17 cellular contexts compared by ENCODE assay signal in the genomic region with DNA sequence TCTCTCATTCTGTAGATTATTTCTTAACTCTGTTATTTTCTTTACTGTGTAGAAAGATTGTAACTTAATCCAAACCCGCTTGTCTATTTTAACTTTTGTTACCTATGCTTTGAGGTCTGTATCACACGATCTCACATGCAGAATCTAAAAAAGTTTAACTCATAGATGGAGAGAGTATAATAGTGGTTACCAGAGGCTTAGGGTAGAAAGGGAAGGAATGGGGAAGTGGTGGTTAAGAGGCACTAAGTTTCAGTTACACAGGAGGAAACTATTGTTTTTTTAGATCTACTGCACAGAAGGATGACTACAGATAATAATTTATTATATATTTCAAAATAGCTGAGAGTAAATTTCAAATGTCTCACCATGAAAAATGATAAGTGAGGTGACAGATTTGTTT.
DNase-seq lines count a peak whose midpoint lies in the region; ATAC-seq and TF ChIP-seq lines count a peak whose summit lies in the region.
"Had no signal": no experiment of that assay in that cellular context is flagged by ENCODE, and none has a peak within 500 bp of the region (broad histone marks: within the 10 kb centered on the region; RNA-seq: fewer than 3 reads in every experiment).

No MANE protein-coding gene starts in this region.

- H3K36me3 Mint-ChIP-seq in activated naive CD4-positive, alpha-beta T cell treated with anti-CD3 and anti-CD28 coated beads, Interleukin-2, amount 10 ng/mL, durations not matched to agents 7 days and 5 days: no peaks in the 10 kb centered on the region

- CTCF ChIA-PET in activated naive CD4-positive, alpha-beta T cell treated with anti-CD3 and anti-CD28 coated beads, Interleukin-2, amount 10 ng/mL, durations not matched to agents 7 days and 5 days (lab: Charles Lee): interaction anchor here (1.5 kb wide), 1 partner anchor 428 kb away, joined by 4 read pairs; no protein-coding TSS in a partner anchor

- no peaks in the 10 kb centered on the region for H3K9me3 Mint-ChIP-seq in activated naive CD4-positive, alpha-beta T cell treated with anti-CD3 and anti-CD28 coated beads, Interleukin-2, amount 10 ng/mL, durations not matched to agents 7 days and 5 days

- TF ChIP-seq POLR2A in breast epithelium (IDR thresholded peaks at IDR 0.05): no peak

- H3K4me3 Mint-ChIP-seq in activated naive CD4-positive, alpha-beta T cell treated with anti-CD3 and anti-CD28 coated beads, Interleukin-2, amount 10 ng/mL, durations not matched to agents 7 days and 5 days: no peak overlapping the region

- H3K36me3 ChIP-seq in breast epithelium: peaks cover 7% of the 10 kb centered on the region
- H3K36me3 ChIP-seq: spleen had no signal

- TF ChIP-seq CTCF in GM13977 (IDR thresholded peaks at IDR 0.05; ENCODE audit: extremely low read depth, insufficient read depth, missing control alignments) (no peak), breast epithelium (IDR thresholded peaks at IDR 0.05) (no peak)

- DNase-seq in NOMO-1 treated with DMSO at 0.1 percent for 48 hours (lab: John Stamatoyannopoulos, UW; ENCODE audit: unreplicated experiment): peak; percentile 97
- DNase-seq in pons (ENCODE audit: low spot score): peak; percentile 6
- DNase-seq in activated naive CD4-positive, alpha-beta T cell treated with anti-CD3 and anti-CD28 coated beads, Interleukin-2, amount 10 ng/mL, durations not matched to agents 7 days and 5 days: no peak
- no peak for DNase-seq in GM13977 (ENCODE audit: low spot score)
- DNase-seq in HuH-7 (ENCODE audit: low spot score): no peak
- no peak for DNase-seq in breast epithelium (ENCODE audit: low spot score in 2 of 2)
- DNase-seq: activated CD4-positive, alpha-beta T cell treated with anti-CD3 and anti-CD28 coated beads, Interleukin-2, amount 50 U/mL, for 1 hour; activated CD8-positive, alpha-beta memory T cell treated with anti-CD3 and anti-CD28 coated beads, Interleukin-2, amount 50 U/mL, for 48 hours; activated effector memory CD4-positive, alpha-beta T cell treated with anti-CD3 and anti-CD28 coated beads, Interleukin-2, amount 50 U/mL, for 16 hours; COR-L47; NCI-H1092 treated with DMSO at 0.1 percent for 48 hours; NCI-H2081; nucleus accumbens; spleen; stimulated activated CD4-positive, alpha-beta T cell treated with anti-CD3 and anti-CD28 coated beads, Interleukin-4, amount 100 ng/mL, for 24 hours had no signal

- no peaks in the 10 kb centered on the region for H3K4me1 Mint-ChIP-seq in activated naive CD4-positive, alpha-beta T cell treated with anti-CD3 and anti-CD28 coated beads, Interleukin-2, amount 10 ng/mL, durations not matched to agents 7 days and 5 days

- H3K4me1 ChIP-seq in breast epithelium: no peaks in the 10 kb centered on the region
- H3K4me1 ChIP-seq: spleen had no signal

- ATAC-seq in GM18508 (IDR thresholded peaks at IDR 0.05; ENCODE audit: insufficient read depth, unreplicated experiment): peak; percentile 79
- peak; percentile 64 for ATAC-seq in HG03565 (IDR thresholded peaks at IDR 0.05; ENCODE audit: unreplicated experiment)

- H3K27me3 Mint-ChIP-seq in activated naive CD4-positive, alpha-beta T cell treated with anti-CD3 and anti-CD28 coated beads, Interleukin-2, amount 10 ng/mL, durations not matched to agents 7 days and 5 days: no peaks in the 10 kb centered on the region

- in situ Hi-C loops in GM13977 (cut with MboI; ENCODE audit: low pct_unique_long_range_greater_than_20kb, low sequenced_read_pairs, unreplicated experiment): no loop called here

- H3K27ac Mint-ChIP-seq in activated naive CD4-positive, alpha-beta T cell treated with anti-CD3 and anti-CD28 coated beads, Interleukin-2, amount 10 ng/mL, durations not matched to agents 7 days and 5 days: no peak overlapping the region

- H3K27ac ChIP-seq in breast epithelium: no peak overlapping the region
- H3K27ac ChIP-seq: spleen had no signal

- no peaks in the 10 kb centered on the region for H3K9me3 ChIP-seq in breast epithelium
- H3K9me3 ChIP-seq: spleen had no signal

- intact Hi-C loops in breast epithelium (cut with DNase I; ENCODE audit: low total_unique reads): no loop called here

- H3K4me3 ChIP-seq in breast epithelium: no peak overlapping the region
- H3K4me3 ChIP-seq: spleen had no signal

- no peaks in the 10 kb centered on the region for H3K27me3 ChIP-seq in breast epithelium
- H3K27me3 ChIP-seq: spleen had no signal

Comparison
In these comparisons a context has a peak if more than half of its experiments do, and no peak if none do; other contexts are left out.
1. DNase-seq: peak in NOMO-1 treated with DMSO at 0.1 percent for 48 hours (single experiment) and pons (single experiment); none in activated naive CD4-positive, alpha-beta T cell treated with anti-CD3 and anti-CD28 coated beads, Interleukin-2, amount 10 ng/mL, durations not matched to agents 7 days and 5 days (single experiment), GM13977 (single experiment), HuH-7 (single experiment) and breast epithelium (0 of 2).